In the genomic region with DNA sequence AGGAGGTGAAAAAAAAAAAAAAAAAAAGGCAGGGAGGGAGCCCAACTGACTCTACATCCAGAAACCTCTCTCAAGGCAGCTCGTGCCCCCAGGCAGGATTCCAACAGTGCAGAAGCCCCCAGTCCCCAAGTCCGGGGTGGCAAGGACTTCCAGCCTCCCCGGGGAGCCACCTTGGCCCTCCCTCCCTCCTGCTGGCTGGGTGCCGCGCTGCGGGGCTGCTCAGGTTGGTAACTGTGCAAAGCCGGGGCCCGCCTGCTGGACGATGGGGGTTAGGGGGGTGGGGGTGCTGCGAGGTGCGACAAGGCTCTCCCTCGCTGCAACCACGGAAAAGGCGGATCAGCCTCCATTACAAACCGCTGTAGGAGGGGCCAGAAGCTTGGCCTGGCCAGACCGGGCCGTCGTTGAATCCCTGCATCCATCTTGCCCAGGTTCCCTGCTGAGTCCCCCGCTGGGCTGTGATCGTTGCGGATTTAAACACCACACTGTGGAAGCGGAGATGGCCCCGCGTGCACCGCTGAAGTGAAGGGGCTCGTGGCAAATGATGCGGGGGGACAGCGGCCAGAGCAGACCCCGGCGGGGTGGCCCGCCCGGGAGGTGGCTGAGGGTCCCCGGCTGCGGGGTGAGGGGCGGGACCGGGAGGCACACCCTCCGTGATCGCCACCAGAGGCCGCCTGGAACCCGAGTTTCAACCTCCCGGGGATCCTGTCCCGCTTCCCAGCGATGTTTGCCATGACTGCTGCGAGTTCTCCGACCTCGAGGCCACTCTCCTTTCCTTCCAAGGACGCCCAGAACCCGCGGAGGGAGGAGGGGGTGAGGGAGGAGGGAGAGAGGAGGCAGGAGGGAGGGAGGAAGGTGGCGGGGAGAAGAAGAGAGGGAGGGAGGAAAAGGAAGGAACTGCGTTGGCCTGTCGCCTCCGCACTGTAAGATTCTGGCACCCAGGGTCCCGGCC, we compare ENCODE assay signal across 8 cellular contexts.
DNase-seq lines count a peak whose midpoint lies in the region; ATAC-seq lines count a peak whose summit lies in the region.

No MANE protein-coding gene starts in this region.

- H3K27me3 ChIP-seq in layer of hippocampus (ENCODE audit: control insufficient read depth, insufficient read depth, low read length): no peaks in the 10 kb centered on the region

- peak overlapping the region; percentile 65 for H3K27ac ChIP-seq in cingulate gyrus (ENCODE audit: low read depth, low read length)
- peak overlapping the region; percentile 52 for H3K27ac ChIP-seq in layer of hippocampus (ENCODE audit: low read depth, low read length)

- DNase-seq in C1 segment of cervical spinal cord (lab: John Stamatoyannopoulos, UW) (peak; percentile 2 to 68 (median 31)), NCI-H128 (lab: John Stamatoyannopoulos, UW; ENCODE audit: unreplicated experiment) (peak; percentile 33)
- DNase-seq in activated CD4-positive, CD25-positive, alpha-beta regulatory T cell treated with anti-CD3 and anti-CD28 coated beads, Interleukin-2, amount 50 U/mL, for 72 hours: peak; percentile 60
- peak in 3 of 4 experiments; percentile 26 to 33 (median 32) for DNase-seq in stimulated activated CD4-positive, alpha-beta T cell treated with anti-CD3 and anti-CD28 coated beads, Interleukin-1b, Interleukin-23, amount 100 ng/mL, for 24 hours (ENCODE audit: low read depth in 4 of 4, low spot score in 1 of 4)

- ATAC-seq in GM19438 (IDR thresholded peaks at IDR 0.05; ENCODE audit: low read depth, unreplicated experiment): peak; percentile 65
- ATAC-seq in GM21528 (IDR thresholded peaks at IDR 0.05; ENCODE audit: low FRiP score, unreplicated experiment): no peak
